Comparison of ENCODE assay signal across 11 cellular contexts in genomic region chr15:74983725-74984231, GRCh38. TPM values are rescaled to one million over a fixed set of nuclear protein-coding genes. Genes with fewer than 3 reads are reported as not detected.
DNase-seq lines count a peak whose midpoint lies in the region; ATAC-seq and TF ChIP-seq lines count a peak whose summit lies in the region.
"Had no signal": no experiment of that assay in that cellular context is flagged by ENCODE, and none has a peak within 500 bp of the region (broad histone marks: within the 10 kb centered on the region; RNA-seq: fewer than 3 reads in every experiment).

No MANE protein-coding gene starts in this region.

- in situ Hi-C loops in GM13977 (cut with MboI; ENCODE audit: low pct_unique_long_range_greater_than_20kb, low sequenced_read_pairs, unreplicated experiment) = no loop called here

- POLR2A ChIA-PET in activated CD8-positive, alpha-beta T cell treated with anti-CD3 and anti-CD28 coated beads for 36 hours (lab: Charles Lee) = interaction anchor here (0.5 to 1.0 kb wide), 2 partner anchors 28 to 220 kb away, joined by 3 to 5 read pairs; no protein-coding TSS in a partner anchor

- H3K4me1 ChIP-seq in osteoblast (ENCODE audit: insufficient read depth, low read length) = no peaks in the 10 kb centered on the region
- H3K4me1 ChIP-seq: pancreas had no signal

- intact Hi-C loops in activated CD8-positive, alpha-beta T cell treated with anti-CD3 and anti-CD28 coated beads for 36 hours (cut with micrococcal nuclease) = no loop called here

- TF ChIP-seq CTCF in GM13977 (IDR thresholded peaks at IDR 0.05; ENCODE audit: extremely low read depth, insufficient read depth, missing control alignments) (no peak), osteoblast (IDR thresholded peaks at IDR 0.05; ENCODE audit: extremely low read depth, low read depth, low read length) (no peak)
- no peak for TF ChIP-seq CTCF in activated CD8-positive, alpha-beta T cell treated with anti-CD3 and anti-CD28 coated beads for 36 hours (IDR thresholded peaks at IDR 0.05)

- CTCF ChIA-PET in activated CD8-positive, alpha-beta T cell treated with anti-CD3 and anti-CD28 coated beads for 36 hours (lab: Charles Lee) = interaction anchor here (0.6 to 1.6 kb wide), 3 partner anchors 8 to 317 kb away, joined by 3 to 6 read pairs (median 4); no protein-coding TSS in a partner anchor

- H3K27me3 ChIP-seq in osteoblast (ENCODE audit: insufficient read depth, low read length) = peaks cover 14% of the 10 kb centered on the region
- H3K27me3 ChIP-seq: pancreas had no signal

- H3K27ac ChIP-seq in osteoblast (ENCODE audit: low read depth, low read length) = no peak overlapping the region
- H3K27ac ChIP-seq: hepatocyte, pancreas had no signal

- peaks cover 11% of the 10 kb centered on the region for H3K4me1 Mint-ChIP-seq in activated CD8-positive, alpha-beta T cell treated with anti-CD3 and anti-CD28 coated beads for 36 hours (ENCODE audit: low read depth)

- no peak overlapping the region for H3K4me3 Mint-ChIP-seq in activated CD8-positive, alpha-beta T cell treated with anti-CD3 and anti-CD28 coated beads for 36 hours

- H3K79me2 ChIP-seq in osteoblast (ENCODE audit: insufficient read depth, low read length) = no peaks in the 10 kb centered on the region
- H3K79me2 ChIP-seq: hepatocyte had no signal

- H3K27ac Mint-ChIP-seq in activated CD8-positive, alpha-beta T cell treated with anti-CD3 and anti-CD28 coated beads for 36 hours = peak overlapping the region; percentile 55

- H3K36me3 ChIP-seq in osteoblast (ENCODE audit: insufficient read depth, low read length) = no peaks in the 10 kb centered on the region
- H3K36me3 ChIP-seq: pancreas had no signal

- ATAC-seq in HG03175 (IDR thresholded peaks at IDR 0.05; ENCODE audit: unreplicated experiment) (peak; percentile 55), HG03521 (IDR thresholded peaks at IDR 0.05; ENCODE audit: unreplicated experiment) (no peak)
- peak; percentile 98 for ATAC-seq in activated CD8-positive, alpha-beta T cell treated with anti-CD3 and anti-CD28 coated beads for 36 hours
- ATAC-seq: pancreas had no signal

- H3K36me3 Mint-ChIP-seq in activated CD8-positive, alpha-beta T cell treated with anti-CD3 and anti-CD28 coated beads for 36 hours (ENCODE audit: low read depth) = no peaks in the 10 kb centered on the region

- H2AFZ ChIP-seq in osteoblast (ENCODE audit: low read length) = no peak overlapping the region
- H2AFZ ChIP-seq: hepatocyte had no signal

- H3K4me3 ChIP-seq in osteoblast (ENCODE audit: insufficient read depth, low read length) = no peak overlapping the region
- H3K4me3 ChIP-seq: hepatocyte, pancreas had no signal

- no peaks in the 10 kb centered on the region for H4K20me1 ChIP-seq in osteoblast (ENCODE audit: insufficient read depth, low read length)

- H3K9me3 Mint-ChIP-seq in activated CD8-positive, alpha-beta T cell treated with anti-CD3 and anti-CD28 coated beads for 36 hours = no peaks in the 10 kb centered on the region

- no peaks in the 10 kb centered on the region for H3K9me3 ChIP-seq in osteoblast (ENCODE audit: low read depth, low read length)
- H3K9me3 ChIP-seq: pancreas had no signal

- no peak overlapping the region for H3K4me2 ChIP-seq in osteoblast (ENCODE audit: insufficient read depth, low read length)
- H3K4me2 ChIP-seq: hepatocyte had no signal

- H3K27me3 Mint-ChIP-seq in activated CD8-positive, alpha-beta T cell treated with anti-CD3 and anti-CD28 coated beads for 36 hours = peaks cover 17% of the 10 kb centered on the region

- DNase-seq in GM13977 (ENCODE audit: low spot score) (peak; percentile 52), osteoblast (ENCODE audit: insufficient read length, low spot score, missing footprints) (peak; percentile 62), kidney glomerular epithelial cell (lab: John Stamatoyannopoulos, UW) (no peak), NCI-H2227 treated with DMSO at 0.1 percent for 48 hours (lab: John Stamatoyannopoulos, UW) (no peak), HuH-7 (ENCODE audit: low spot score) (no peak)
- peak; percentile 88 for DNase-seq in activated CD8-positive, alpha-beta T cell treated with anti-CD3 and anti-CD28 coated beads for 36 hours
- DNase-seq: Kasumi-1 had no signal

RNA-seq across cellular contexts. Expression of gene SCAMP5, which starts 11.6 kb away (rescaled TPM):
- total RNA-seq in activated CD8-positive, alpha-beta T cell treated with anti-CD3 and anti-CD28 coated beads for 36 hours = 1 to 10 TPM in 1 of 2 experiments, under 1 TPM in 1; 0.65 to 1.1 TPM
- total RNA-seq in osteoblast = 0.88 and 1.8 TPM in 2 replicates

RNA-seq across cellular contexts. Expression of gene RPP25, which starts 27.2 kb away (rescaled TPM):
- total RNA-seq in activated CD8-positive, alpha-beta T cell treated with anti-CD3 and anti-CD28 coated beads for 36 hours = 1 to 10 TPM; 7.0 to 7.2 TPM
- 6.2 and 6.9 TPM in 2 replicates for total RNA-seq in osteoblast

RNA-seq across cellular contexts. Expression of gene PPCDC, which starts 39.6 kb away (rescaled TPM):
- total RNA-seq in activated CD8-positive, alpha-beta T cell treated with anti-CD3 and anti-CD28 coated beads for 36 hours = 10 to 100 TPM; 25.7 to 26.6 TPM
- 5.6 and 6.5 TPM in 2 replicates for total RNA-seq in osteoblast

RNA-seq across cellular contexts. Expression of gene COX5A, which starts 45.9 kb away (rescaled TPM):
- total RNA-seq in activated CD8-positive, alpha-beta T cell treated with anti-CD3 and anti-CD28 coated beads for 36 hours = 100 to 1,000 TPM; 342 TPM
- total RNA-seq in osteoblast = 27.1 and 38.9 TPM in 2 replicates

Comparison
In these comparisons a context has a peak if more than half of its experiments do, and no peak if none do; other contexts are left out.
1. DNase-seq: peak in GM13977 (single experiment), activated CD8-positive, alpha-beta T cell treated with anti-CD3 and anti-CD28 coated beads for 36 hours (single experiment) and osteoblast (single experiment); none in kidney glomerular epithelial cell (single experiment), NCI-H2227 treated with DMSO at 0.1 percent for 48 hours (single experiment) and HuH-7 (single experiment).